Comparison of ENCODE assay signal across 24 cellular contexts in the genomic region with DNA sequence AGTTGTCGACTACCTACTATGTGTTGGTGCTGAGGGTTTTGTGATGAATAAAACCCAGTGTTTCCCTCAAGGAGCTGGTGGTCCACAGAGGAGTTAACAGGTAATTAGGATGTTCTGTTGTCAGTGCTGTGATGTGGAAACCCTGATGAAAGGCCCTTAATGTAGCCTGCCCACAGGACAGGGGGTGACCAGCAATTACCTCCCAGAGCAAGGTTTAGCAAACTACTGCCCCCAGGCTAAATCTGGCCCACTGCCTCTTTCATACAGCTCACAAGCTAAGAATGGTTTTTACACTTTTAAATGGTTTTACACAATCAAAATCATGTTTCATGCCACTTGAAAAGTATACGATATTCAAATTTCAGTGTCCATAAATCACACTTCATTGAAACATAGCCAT.
"Had no signal": no experiment of that assay in that cellular context is flagged by ENCODE, and none has a peak within 500 bp of the region (broad histone marks: within the 10 kb centered on the region; RNA-seq: fewer than 3 reads in every experiment).

No MANE protein-coding gene starts in this region.

- H3K27ac Mint-ChIP-seq: activated CD4-positive, alpha-beta memory T cell treated with anti-CD3 and anti-CD28 coated beads for 36 hours; activated CD4-positive, alpha-beta T cell treated with anti-CD3 and anti-CD28 coated beads, Interleukin-2, amount 10 ng/mL, durations not matched to agents 7 days and 5 days; activated naive CD4-positive, alpha-beta T cell treated with anti-CD3 and anti-CD28 coated beads for 36 hours; activated naive CD8-positive, alpha-beta T cell; activated T-helper 17 cell treated with anti-CD3 and anti-CD28 coated beads, Interleukin-2, amount 50 U/mL, for 72 hours; T-helper 17 cell had no signal

- FAIRE-seq: RCC 7860 had no signal

- H3K27me3 Mint-ChIP-seq: activated CD4-positive, alpha-beta T cell treated with anti-CD3 and anti-CD28 coated beads, Interleukin-2, amount 10 ng/mL, durations not matched to agents 7 days and 5 days had no signal

- H3K4me1 Mint-ChIP-seq: activated CD4-positive, alpha-beta T cell treated with anti-CD3 and anti-CD28 coated beads, Interleukin-2, amount 10 ng/mL, durations not matched to agents 7 days and 5 days; activated T-helper 17 cell treated with anti-CD3 and anti-CD28 coated beads, Interleukin-2, amount 50 U/mL, for 72 hours; T-helper 17 cell had no signal

- ATAC-seq: activated T-cell treated with anti-CD3 and anti-CD28 coated beads, Interleukin-2, amount 50 U/mL, for 4 hours; activated T-helper 17 cell treated with anti-CD3 and anti-CD28 coated beads, Interleukin-2, amount 50 U/mL, for 72 hours; T-helper 17 cell had no signal

- H3K27ac ChIP-seq: brain microvascular endothelial cell, KMS-11 had no signal

- H3K36me3 Mint-ChIP-seq: activated CD4-positive, alpha-beta memory T cell treated with anti-CD3 and anti-CD28 coated beads for 36 hours; activated naive CD8-positive, alpha-beta T cell had no signal

- H3K4me3 Mint-ChIP-seq: activated CD4-positive, alpha-beta memory T cell treated with anti-CD3 and anti-CD28 coated beads for 36 hours; activated CD4-positive, alpha-beta T cell treated with anti-CD3 and anti-CD28 coated beads, Interleukin-2, amount 10 ng/mL, durations not matched to agents 7 days and 5 days; activated naive CD4-positive, alpha-beta T cell treated with anti-CD3 and anti-CD28 coated beads for 36 hours; activated naive CD8-positive, alpha-beta T cell; activated T-cell treated with anti-CD3 and anti-CD28 coated beads, Interleukin-2, amount 50 U/mL, for 4 hours; activated T-helper 17 cell treated with anti-CD3 and anti-CD28 coated beads, Interleukin-2, amount 50 U/mL, for 72 hours; T-helper 17 cell had no signal

- DNase-seq: activated CD4-positive, alpha-beta memory T cell treated with anti-CD3 and anti-CD28 coated beads for 36 hours; activated CD4-positive, alpha-beta T cell treated with anti-CD3 and anti-CD28 coated beads, Interleukin-2, amount 10 ng/mL, durations not matched to agents 7 days and 5 days; activated CD4-positive, CD25-positive, alpha-beta regulatory T cell; activated CD8-positive, alpha-beta memory T cell treated with anti-CD3 and anti-CD28 coated beads for 24 hours; activated gamma-delta T cell; activated naive CD4-positive, alpha-beta T cell treated with anti-CD3 and anti-CD28 coated beads for 36 hours; activated T-cell treated with anti-CD3 and anti-CD28 coated beads, Interleukin-2, amount 50 U/mL, for 4 hours; amygdala; brain microvascular endothelial cell; MG63; MV-4-11; NCI-H1105; NCI-H1436; NCI-H1694 treated with DMSO at 0.1 percent for 48 hours; NCI-H2029 treated with DMSO at 0.1 percent for 48 hours; NCI-H510A treated with DMSO at 0.1 percent for 48 hours; NCI-H69; SHP77 treated with DMSO at 0.1 percent for 48 hours; T-helper 17 cell; T-helper 9 cell had no signal
